In the genomic region with DNA sequence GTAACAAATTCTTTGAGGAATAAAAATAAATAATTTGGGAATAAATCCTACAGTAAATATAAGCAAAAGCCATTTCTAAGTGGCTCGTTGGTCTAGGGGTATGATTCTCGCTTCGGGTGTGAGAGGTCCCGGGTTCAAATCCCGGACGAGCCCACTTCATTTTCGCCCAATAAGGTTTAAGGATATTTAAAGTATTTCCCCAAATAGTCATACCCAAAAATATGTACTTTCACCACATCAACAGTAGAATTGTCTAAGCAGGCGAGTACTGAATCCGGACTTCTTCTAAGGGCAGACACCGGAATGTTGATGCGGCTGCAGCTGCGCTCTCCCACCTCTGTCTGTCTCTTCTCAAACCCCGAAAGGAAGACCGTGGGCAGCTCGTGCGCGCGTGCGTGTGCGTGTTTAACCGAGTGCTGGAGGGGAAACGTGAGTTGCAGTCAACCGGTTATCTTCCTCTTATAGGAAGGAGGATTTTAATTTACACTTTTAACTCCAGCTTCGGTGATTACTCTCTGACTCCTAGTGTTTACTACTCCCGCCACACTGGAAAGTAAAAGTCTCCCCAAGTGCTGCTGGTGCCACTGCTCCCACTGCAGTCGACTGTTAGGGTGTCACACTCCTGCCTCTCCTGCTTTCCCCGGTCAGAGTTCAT, we compare ENCODE assay signal across 1 cellular context.
A peak's percentile ranks its signal among the peaks of the same experiment; 100 is the strongest.
TF ChIP-seq lines count a peak whose summit lies in the region.

No MANE protein-coding gene starts in this region.

TF ChIP-seq in H1, 55 proteins besides CTCF, POLR2A, EP300 and RAD21 (continued from another document):
- TF ChIP-seq, protein P1, sequence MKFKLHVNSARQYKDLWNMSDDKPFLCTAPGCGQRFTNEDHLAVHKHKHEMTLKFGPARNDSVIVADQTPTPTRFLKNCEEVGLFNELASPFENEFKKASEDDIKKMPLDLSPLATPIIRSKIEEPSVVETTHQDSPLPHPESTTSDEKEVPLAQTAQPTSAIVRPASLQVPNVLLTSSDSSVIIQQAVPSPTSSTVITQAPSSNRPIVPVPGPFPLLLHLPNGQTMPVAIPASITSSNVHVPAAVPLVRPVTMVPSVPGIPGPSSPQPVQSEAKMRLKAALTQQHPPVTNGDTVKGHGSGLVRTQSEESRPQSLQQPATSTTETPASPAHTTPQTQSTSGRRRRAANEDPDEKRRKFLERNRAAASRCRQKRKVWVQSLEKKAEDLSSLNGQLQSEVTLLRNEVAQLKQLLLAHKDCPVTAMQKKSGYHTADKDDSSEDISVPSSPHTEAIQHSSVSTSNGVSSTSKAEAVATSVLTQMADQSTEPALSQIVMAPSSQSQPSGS (IDR thresholded peaks at IDR 0.05; ENCODE audit: low read length) = peak; percentile 73; the same call in 1 of the 2 replicates
- TF ChIP-seq BACH1 (IDR thresholded peaks at IDR 0.05; ENCODE audit: low read length) (peak; percentile 79), TBP (IDR thresholded peaks at IDR 0.05; ENCODE audit: low read depth, low read length) (peak; percentile 100), SP4 (IDR thresholded peaks at IDR 0.05; ENCODE audit: low read length) (peak; percentile 34; the same call in 1 of the 2 replicates), RBBP5 (IDR thresholded peaks at IDR 0.05; ENCODE audit: borderline replicate concordance, low read depth, low read length) (peak; percentile 97), CEBPB (IDR thresholded peaks at IDR 0.05; ENCODE audit: low read depth, low read length) (peak; percentile 42; the same call in 1 of the 2 replicates), POLR2AphosphoS5 (IDR thresholded peaks at IDR 0.05; ENCODE audit: low read depth, low read length) (no peak), CHD1 (IDR thresholded peaks at IDR 0.05; ENCODE audit: low read depth, low read length) (no peak), SIN3A (conservative IDR thresholded peaks at IDR 0.05 in 1 of 2, IDR thresholded peaks at IDR 0.05 in 1 of 2; ENCODE audit: low read depth in 1 of 2, low read length in 2 of 2) (0 out of 4 replicates have a peak, but pooled peaks have one; percentile 33 to 43), TEAD4 (IDR thresholded peaks at IDR 0.05; ENCODE audit: low read depth, low read length) (peak; percentile 34; the same call in 1 of the 2 replicates)
